In the genomic region with DNA sequence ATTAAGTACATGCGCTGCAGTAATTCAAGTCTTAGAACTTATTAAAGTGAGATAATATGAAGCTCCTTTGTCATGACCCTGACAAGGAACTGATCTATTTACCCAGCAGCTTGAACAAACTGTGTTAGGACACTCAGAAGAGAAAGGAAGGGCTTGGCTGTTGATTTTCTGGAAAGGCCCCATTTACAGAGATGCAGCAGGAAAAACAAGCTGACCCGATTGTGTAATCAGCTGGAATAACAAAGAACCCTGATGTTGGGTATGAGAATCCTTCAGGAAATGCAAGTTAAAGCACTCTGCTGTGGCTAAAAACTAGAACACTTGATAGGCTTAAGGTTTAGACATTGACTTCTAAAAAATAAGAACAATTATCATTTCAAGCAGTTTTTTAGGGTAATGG, we compare ENCODE assay signal across 9 cellular contexts.
DNase-seq lines count a peak whose midpoint lies in the region; ATAC-seq, FAIRE-seq and TF ChIP-seq lines count a peak whose summit lies in the region.
"Had no signal": no experiment of that assay in that cellular context is flagged by ENCODE, and none has a peak within 500 bp of the region (broad histone marks: within the 10 kb centered on the region; RNA-seq: fewer than 3 reads in every experiment).

No MANE protein-coding gene starts in this region.

- no peak overlapping the region for H3K9ac ChIP-seq in H1 (replicated peaks in 1 of 4; ENCODE audit: extremely low read depth in 1 of 4, low read depth in 3 of 4, low read length in 3 of 4)

- H3K23me2 ChIP-seq in H1 (ENCODE audit: low read depth, low read length): no peaks in the 10 kb centered on the region

- WGBS in H1 (ENCODE audit: extremely low coverage in 1 of 2, insufficient coverage in 1 of 2, insufficient read length in 1 of 2, insufficient replicate concordance in 2 of 2, low coverage in 1 of 2, low lambda C conversion rate in 2 of 2, missing lambda C conversion rate in 1 of 2), 2 experiments: 53% methylated on average over 2 of the region's 2 CpGs; no CpG with 5 or more reads in 1 of the 2 experiments

- ATAC-seq in upper lobe of right lung: peak; percentile 27
- ATAC-seq in GM21737 (IDR thresholded peaks at IDR 0.05; ENCODE audit: unreplicated experiment): no peak

- no peak overlapping the region for H3K4me3 ChIP-seq in H1 (ENCODE audit: extremely low read depth in 1 of 4, insufficient read depth in 2 of 4, low read depth in 3 of 4, low read length in 4 of 4)
- H3K4me3 ChIP-seq in upper lobe of right lung: no peak overlapping the region
- H3K4me3 ChIP-seq: coronary artery had no signal

- no peak overlapping the region for H4K91ac ChIP-seq in H1 (replicated peaks; ENCODE audit: insufficient read length, low read length)

- H3K27ac ChIP-seq in H1 (ENCODE audit: low read depth, low read length) (no peak overlapping the region), upper lobe of right lung (peak overlapping the region; percentile 13)
- H3K27ac ChIP-seq: coronary artery had no signal

- no peaks in the 10 kb centered on the region for H4K20me1 ChIP-seq in H1 (replicated peaks in 1 of 2; ENCODE audit: control insufficient read depth in 1 of 2, insufficient read depth in 2 of 2, low read length in 2 of 2)

- no peak for TF ChIP-seq POLR2A in H1 (IDR thresholded peaks at IDR 0.05; ENCODE audit: control extremely low read depth in 1 of 2, low read depth in 2 of 2, low read length in 2 of 2)

- H4K5ac ChIP-seq in H1 (ENCODE audit: insufficient read length, low read depth, low read length): no peak overlapping the region

- H3K4ac ChIP-seq in H1 (replicated peaks; ENCODE audit: insufficient read length, low read depth, low read length): no peak overlapping the region

- no peak overlapping the region for H2BK20ac ChIP-seq in H1 (ENCODE audit: low read length)

- H3K27me3 ChIP-seq in H1 (replicated peaks in 1 of 4; ENCODE audit: control insufficient read depth in 3 of 4, extremely low read depth in 1 of 4, insufficient read depth in 3 of 4, low read length in 3 of 4): peaks cover 7 to 30% (median 17%) of the 10 kb centered on the region in 4 experiments; a peak in 6 of 7 replicates
- H3K27me3 ChIP-seq in upper lobe of right lung: no peaks in the 10 kb centered on the region

- no peak overlapping the region for H2AFZ ChIP-seq in H1 (ENCODE audit: low read length)

- FAIRE-seq in H1 (lab: Jason Lieb, UNC) (no peak), islet of Langerhans (lab: Jason Lieb, UNC) (peak; percentile 5)

- no peak overlapping the region for H3K14ac ChIP-seq in H1 (ENCODE audit: insufficient read length)

- H3K79me2 ChIP-seq in H1 (ENCODE audit: control insufficient read depth in 1 of 2, insufficient read depth in 2 of 2, low read length in 2 of 2): no peaks in the 10 kb centered on the region

- no peaks in the 10 kb centered on the region for H3K36me3 ChIP-seq in H1 (ENCODE audit: control insufficient read depth in 2 of 4, insufficient read depth in 4 of 4, low read length in 3 of 4)
- H3K36me3 ChIP-seq in upper lobe of right lung: no peaks in the 10 kb centered on the region

- peak; percentile 61 for DNase-seq in NCI-H2029 (lab: John Stamatoyannopoulos, UW)
- no peak for DNase-seq in H1 (ENCODE audit: low read depth in 1 of 2, low spot score in 2 of 2)
- DNase-seq in upper lobe of right lung: no peak
- DNase-seq in GF-D8 (lab: John Stamatoyannopoulos, UW): no peak
- no peak for DNase-seq in T-helper 2 cell
- DNase-seq: T-helper 9 cell had no signal

- no peak overlapping the region for H4K8ac ChIP-seq in H1 (ENCODE audit: extremely low read depth, insufficient read depth, low read length)

- H3K56ac ChIP-seq in H1 (replicated peaks; ENCODE audit: insufficient read length, low read depth, low read length): no peak overlapping the region

- no peak for TF ChIP-seq EP300 in H1 (IDR thresholded peaks at IDR 0.05; ENCODE audit: borderline replicate concordance in 1 of 2, low read depth in 2 of 2, low read length in 2 of 2)

- no peak overlapping the region for H2BK12ac ChIP-seq in H1 (ENCODE audit: low read depth, low read length)

- H2BK5ac ChIP-seq in H1 (ENCODE audit: low read depth, low read length): no peak overlapping the region

- no peak overlapping the region for H2AK5ac ChIP-seq in H1 (ENCODE audit: low read depth, low read length)

- POLR2A ChIA-PET in H1 (lab: Charles Lee; ENCODE audit: partially characterized antibody): interaction anchor here (1.0 kb wide), 1 partner anchor 65 kb away, joined by 4 read pairs; the partner anchor contains the start of gene TBC1D9

- CTCF ChIA-PET in H1 (lab: Charles Lee; ENCODE audit: partially characterized antibody): no interaction called here

- H2BK120ac ChIP-seq in H1 (replicated peaks; ENCODE audit: low read depth, low read length): no peak overlapping the region

- TF ChIP-seq CTCF in H1 (IDR thresholded peaks at IDR 0.05; ENCODE audit: control extremely low read depth in 1 of 3, insufficient read depth in 1 of 3, low read depth in 1 of 3, low read length in 3 of 3) (no peak), upper lobe of right lung (IDR thresholded peaks at IDR 0.05) (no peak)

- TF ChIP-seq RAD21 in H1 (IDR thresholded peaks at IDR 0.05 in 1 of 2, conservative IDR thresholded peaks at IDR 0.05 in 1 of 2; ENCODE audit: low read depth in 2 of 2, low read length in 2 of 2): no peak

- no peak overlapping the region for H3K23ac ChIP-seq in H1 (ENCODE audit: insufficient read length)

- H3K79me1 ChIP-seq in H1 (ENCODE audit: low read depth, low read length): no peaks in the 10 kb centered on the region

- H3K4me2 ChIP-seq in H1 (ENCODE audit: insufficient read depth in 1 of 2, low read depth in 2 of 2, low read length in 2 of 2): no peak overlapping the region

- H3K18ac ChIP-seq in H1 (ENCODE audit: extremely low read depth, low read length): no peak overlapping the region

- intact Hi-C loops in upper lobe of right lung (cut with DNase I): no loop called here

- H3K4me1 ChIP-seq in H1 (replicated peaks in 1 of 4; ENCODE audit: control insufficient read depth in 3 of 4, insufficient read depth in 4 of 4, low read length in 3 of 4): 0 out of 7 replicates have a peak, but pooled peaks cover 0 to 2% (median 0%) of the 10 kb centered on the region in 4 experiments
- H3K4me1 ChIP-seq in upper lobe of right lung: peaks cover 29% of the 10 kb centered on the region

- H3K9me3 ChIP-seq in H1 (ENCODE audit: insufficient read depth in 2 of 2, low read depth in 1 of 2, low read length in 1 of 2) (no peaks in the 10 kb centered on the region), upper lobe of right lung (no peaks in the 10 kb centered on the region)

- H2BK15ac ChIP-seq in H1 (ENCODE audit: low read length): no peak overlapping the region

TF ChIP-seq in H1, 55 proteins besides CTCF, POLR2A, EP300 and RAD21:
- TF ChIP-seq CEBPB (IDR thresholded peaks at IDR 0.05; ENCODE audit: low read depth, low read length) (peak; percentile 99), YY1 (IDR thresholded peaks at IDR 0.05; ENCODE audit: low read depth, low read length) (no peak)
TF ChIP-seq in H1: peak in this region for 1.
